Comparison of ENCODE assay signal across 8 cellular contexts in genomic region chr5:163459888-163460561, GRCh38. TPM values are rescaled to one million over a fixed set of nuclear protein-coding genes. Genes with fewer than 3 reads are reported as not detected.
DNase-seq lines count a peak whose midpoint lies in the region; ATAC-seq and TF ChIP-seq lines count a peak whose summit lies in the region.

TSS of gene NUDCD2 (minus strand) at chr5:163460102. CDS start at chr5:163460050, 52 bp downstream.

- ATAC-seq in GM19328 (IDR thresholded peaks at IDR 0.05; ENCODE audit: unreplicated experiment), result peak; percentile 78
- peak; percentile 78 for ATAC-seq in HG03520 (IDR thresholded peaks at IDR 0.05; ENCODE audit: unreplicated experiment)
- ATAC-seq in left lobe of liver, result peak; percentile 87

- peak; percentile 23 for TF ChIP-seq CTCF in C4-2B (conservative IDR thresholded peaks at IDR 0.05)

- peak within 1 kb of the TSS; percentile 92 for H3K27ac ChIP-seq in C4-2B

- DNase-seq in NCI-H69 (lab: John Stamatoyannopoulos, UW) (peak; percentile 99), dedifferentiated amniotic fluid mesenchymal stem cell (ENCODE audit: extremely low spot score) (peak; percentile 99), left lobe of liver (ENCODE audit: low spot score) (peak; percentile 95)
- peak; percentile 94 for DNase-seq in activated CD4-positive, alpha-beta T cell treated with anti-CD3 and anti-CD28 coated beads, Interleukin-2, amount 50 U/mL, for 1 hour
- DNase-seq in stimulated activated CD4-positive, alpha-beta T cell treated with anti-CD3 and anti-CD28 coated beads, Interleukin-2, amount 100 ng/mL, for 4 hours (ENCODE audit: low read depth), result peak; percentile 90

RNA-seq across cellular contexts. Expression of gene NUDCD2, which starts in this region (rescaled TPM):
- 17.9 TPM for total RNA-seq in left lobe of liver

Comparison
In these comparisons a context has a peak if more than half of its experiments do, and no peak if none do; other contexts are left out.
1. Peak in every context shown above with its lines: DNase-seq, ATAC-seq and H3K27ac ChIP-seq.